Comparison of ENCODE assay signal across 29 cellular contexts in the genomic region with DNA sequence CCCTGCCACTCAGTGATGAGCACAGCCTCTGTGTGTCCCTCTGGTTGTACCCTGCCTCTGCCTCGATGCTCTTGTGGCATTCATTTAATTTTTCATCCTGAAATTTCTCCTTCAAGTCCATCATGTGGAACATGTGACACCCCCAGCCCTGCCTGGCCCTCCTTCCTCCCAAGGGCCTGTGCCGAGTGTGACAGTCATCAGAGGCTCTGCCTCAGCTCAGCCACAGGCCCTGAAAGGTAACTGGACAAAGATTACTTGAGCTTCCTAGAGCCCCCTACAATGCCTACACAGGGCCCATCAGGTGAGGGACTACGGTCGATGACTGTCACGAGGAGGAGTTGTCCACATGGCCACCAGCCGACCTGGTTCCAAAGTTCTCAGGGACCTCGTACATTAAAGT.
"Had no signal": no experiment of that assay in that cellular context is flagged by ENCODE, and none has a peak within 500 bp of the region (broad histone marks: within the 10 kb centered on the region; RNA-seq: fewer than 3 reads in every experiment).

No MANE protein-coding gene starts in this region.

- ATAC-seq: activated CD4-positive, alpha-beta T cell treated with anti-CD3 and anti-CD28 coated beads for 36 hours; activated naive CD4-positive, alpha-beta T cell treated with anti-CD3 and anti-CD28 coated beads, Interleukin-2, amount 50 U/mL, for 72 hours; activated T-cell treated with anti-CD3 and anti-CD28 coated beads, Interleukin-2, amount 50 U/mL, for 72 hours; esophagus mucosa; foreskin keratinocyte; gastrocnemius medialis; heart left ventricle had no signal

- H3K9me3 ChIP-seq: ascending aorta, breast epithelium, colonic mucosa, gastrocnemius medialis had no signal

- DNase-seq: activated CD4-positive, alpha-beta memory T cell treated with anti-CD3 and anti-CD28 coated beads, Interleukin-2, amount 10 ng/mL, durations not matched to agents 7 days and 5 days; activated CD4-positive, alpha-beta T cell treated with anti-CD3 and anti-CD28 coated beads for 36 hours; activated CD4-positive, alpha-beta T cell treated with anti-CD3 and anti-CD28 coated beads, Interleukin-2, amount 10 ng/mL, durations not matched to agents 7 days and 5 days; activated CD4-positive, alpha-beta T cell treated with anti-CD3 and anti-CD28 coated beads, Interleukin-2, amount 50 U/mL, for 4 hours; activated CD4-positive, CD25-positive, alpha-beta regulatory T cell; activated CD4-positive, CD25-positive, alpha-beta regulatory T cell treated with anti-CD3 and anti-CD28 coated beads, Interleukin-2, amount 50 U/mL, for 72 hours; activated CD8-positive, alpha-beta memory T cell treated with anti-CD3 and anti-CD28 coated beads, Interleukin-2, amount 50 U/mL, for 48 hours; activated gamma-delta T cell; activated naive CD4-positive, alpha-beta T cell; activated naive CD4-positive, alpha-beta T cell treated with anti-CD3 and anti-CD28 coated beads, Interleukin-2, amount 10 ng/mL, durations not matched to agents 7 days and 5 days; activated naive CD8-positive, alpha-beta T cell treated with anti-CD3 and anti-CD28 coated beads, Interleukin-2, amount 10 ng/mL, durations not matched to agents 7 days and 5 days; activated T-cell treated with anti-CD3 and anti-CD28 coated beads for 4 hours; activated T-cell treated with anti-CD3 and anti-CD28 coated beads, Interleukin-2, amount 50 U/mL, for 24 hours; activated T-cell treated with anti-CD3 and anti-CD28 coated beads, Interleukin-2, amount 50 U/mL, for 72 hours; central memory CD4-positive, alpha-beta T cell; cerebellar nuclear complex; colonic mucosa; effector memory CD4-positive, alpha-beta T cell; endodermal cell; foreskin keratinocyte; gastrocnemius medialis; glutamatergic neuron; heart left ventricle; T-helper 2 cell had no signal

- H3K36me3 ChIP-seq: ascending aorta, breast epithelium, cardiac muscle cell, colonic mucosa, gastrocnemius medialis, heart left ventricle had no signal

- H3K27me3 ChIP-seq: ascending aorta, breast epithelium, colonic mucosa, gastrocnemius medialis, heart left ventricle had no signal

- H3K4me1 ChIP-seq: ascending aorta, breast epithelium, colonic mucosa, foreskin keratinocyte, gastrocnemius medialis had no signal

- H3K4me3 ChIP-seq: ascending aorta, breast epithelium, cardiac muscle cell, colonic mucosa, gastrocnemius medialis, heart left ventricle had no signal

- H3K27ac ChIP-seq: ascending aorta, breast epithelium, cardiac muscle cell, colonic mucosa, foreskin keratinocyte, gastrocnemius medialis, heart left ventricle had no signal
